ENCODE assay signal across 21 cellular contexts in genomic region chr1:216181590-216181989, GRCh38.
"Had no signal": no experiment of that assay in that cellular context is flagged by ENCODE, and none has a peak within 500 bp of the region (broad histone marks: within the 10 kb centered on the region; RNA-seq: fewer than 3 reads in every experiment).

No MANE protein-coding gene starts in this region.

- H3K27ac Mint-ChIP-seq: T-helper 17 cell had no signal

- DNase-seq: KBM-7, MV-4-11, NCI-H1048, NCI-H1105, NCI-H1436 treated with DMSO at 0.1 percent for 48 hours, NCI-H1694, NCI-H1930, NCI-H2081, NCI-H226, NCI-H446, NCI-H510A, NCI-H524 treated with DMSO at 0.1 percent for 48 hours, OCI-M1, PC-9, Peyer's patch, SHP77 treated with DMSO at 0.1 percent for 48 hours, SJCRH30, T-helper 1 cell, T-helper 17 cell had no signal

- H3K4me1 Mint-ChIP-seq: T-helper 17 cell had no signal

- H3K4me3 Mint-ChIP-seq: T-helper 17 cell had no signal

- ATAC-seq: Right ventricle myocardium inferior, SK-N-SH treated with all-trans-retinoic acid at 6 μM for 48 hours, T-helper 17 cell had no signal

- H3K27me3 Mint-ChIP-seq: T-helper 17 cell had no signal
